8 cellular contexts compared by ENCODE assay signal in the genomic region with DNA sequence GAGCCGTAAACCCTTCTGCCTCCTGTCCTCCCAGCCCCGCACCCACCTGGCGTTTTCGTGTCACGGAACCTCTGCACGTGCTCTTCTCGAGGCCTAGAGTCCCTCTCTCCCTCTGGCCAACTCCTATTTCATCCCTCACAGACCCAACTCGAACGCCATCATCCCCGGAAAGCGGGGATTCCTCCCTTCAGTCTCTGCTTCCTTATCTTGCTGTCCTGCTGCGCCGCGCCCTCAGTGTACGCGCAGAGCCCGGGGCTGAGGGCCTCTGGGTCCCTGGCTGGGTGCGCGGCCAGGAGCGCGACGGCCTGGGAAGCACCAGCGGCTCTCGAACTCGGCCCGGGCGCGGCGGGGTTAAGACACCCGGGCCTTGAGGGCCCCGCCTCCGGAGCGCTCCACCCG. TPM values are rescaled to one million over a fixed set of nuclear protein-coding genes. Genes with fewer than 3 reads are reported as not detected.
DNase-seq lines count a peak whose midpoint lies in the region; ATAC-seq, FAIRE-seq and TF ChIP-seq lines count a peak whose summit lies in the region.

No MANE protein-coding gene starts in this region.

- WGBS in GM12878 (ENCODE audit: insufficient coverage, insufficient replicate concordance, low lambda C conversion rate, missing lambda C conversion rate) = 1% methylated on average over 23 of the region's 34 CpGs

- SMC1A ChIA-PET in GM12878 (lab: Charles Lee; ENCODE audit: uncharacterized antibody, unreplicated experiment) = interaction anchor here (0.8 to 3.2 kb wide), 14 partner anchors 14 to 371 kb away, joined by 3 to 11 read pairs (median 4); a partner anchor contains a TSS

- CTCF ChIA-PET in GM12878 (lab: Yijun Ruan, JAX) = interaction anchor here (1.0 to 8.3 kb wide), 12 partner anchors 12 to 476 kb away, joined by 3 to 154 read pairs (median 4); a partner anchor contains a TSS

- POLR2A ChIA-PET in GM12878 (lab: Charles Lee) = interaction anchor here (0.8 to 5.4 kb wide), 8 partner anchors 9 to 84 kb away, joined by 3 to 46 read pairs (median 6); a partner anchor contains a TSS

- H3K36me3 ChIP-seq in GM12878 (ENCODE audit: control insufficient read depth in 2 of 2, insufficient read depth in 2 of 2, low read length in 1 of 2) = peaks cover 7% of the 10 kb centered on the region in 2 experiments; a peak in 3 of 4 replicates

- ATAC-seq in GM21737 (IDR thresholded peaks at IDR 0.05; ENCODE audit: unreplicated experiment) = peak; percentile 42
- ATAC-seq in GM12878 = peak; percentile 72

- no peak for TF ChIP-seq CTCF in GM12878 (IDR thresholded peaks at IDR 0.05 in 2 of 3, conservative IDR thresholded peaks at IDR 0.05 in 1 of 3; ENCODE audit: control insufficient read depth in 2 of 3, extremely low read depth in 1 of 3, insufficient read depth in 1 of 3, low read depth in 3 of 3, low read length in 3 of 3)

- TF ChIP-seq RAD21 in Ishikawa (IDR thresholded peaks at IDR 0.05; ENCODE audit: low read depth) (no peak), GM12878 (IDR thresholded peaks at IDR 0.05; ENCODE audit: insufficient read depth, low read depth, low read length) (no peak)

- peaks cover 7% of the 10 kb centered on the region for H3K4me1 ChIP-seq in GM12878 (ENCODE audit: control insufficient read depth, insufficient read depth, low read length)

- no peaks in the 10 kb centered on the region for H4K20me1 ChIP-seq in GM12878 (ENCODE audit: control insufficient read depth, insufficient read depth)

- TF ChIP-seq POLR2A in GM12878 (IDR thresholded peaks at IDR 0.05; ENCODE audit: low read depth, low read length) = peak; percentile 94

- no peaks in the 10 kb centered on the region for H3K9me3 ChIP-seq in GM12878 (replicated peaks; ENCODE audit: control insufficient read depth, insufficient read depth, low read length)

- intact Hi-C loops in GM12878 (cut with micrococcal nuclease; ENCODE audit: unreplicated experiment) = loop anchor here (1.0 to 10.0 kb wide), 4 partner anchors 19 to 229 kb away; a partner anchor contains a TSS

- no peaks in the 10 kb centered on the region for H3K27me3 ChIP-seq in GM12878 (replicated peaks in 1 of 2; ENCODE audit: control insufficient read depth in 2 of 2, insufficient read depth in 2 of 2, low read length in 1 of 2)

- H3K9ac ChIP-seq in GM12878 (ENCODE audit: control insufficient read depth, insufficient read depth, low read length) = peak overlapping the region; percentile 88

- DNase-seq in activated CD4-positive, alpha-beta T cell treated with anti-CD3 and anti-CD28 coated beads for 4 hours = peak; percentile 81 to 87
- DNase-seq in activated CD4-positive, alpha-beta T cell treated with anti-CD3 and anti-CD28 coated beads for 1 hour = no peak
- DNase-seq in RKO (ENCODE audit: low spot score) (peak; percentile 85), GM12878 (ENCODE audit: low read depth, low spot score) (no peak), iPS-NIHi7 (ENCODE audit: extremely low spot score) (peak; percentile 74)

- BruUV-seq in GM12878 (replicated peaks; lab: Mats Ljungman, UMichigan) = no TSS peak

- peak overlapping the region; percentile 98 for H2AFZ ChIP-seq in GM12878 (ENCODE audit: control insufficient read depth, low read depth, low read length)

- H3K79me2 ChIP-seq in GM12878 (ENCODE audit: control insufficient read depth, insufficient read depth, low read length) = peaks cover 55% of the 10 kb centered on the region

- TF ChIP-seq EP300 in Ishikawa (IDR thresholded peaks at IDR 0.05; ENCODE audit: borderline replicate concordance) (no peak), GM12878 (IDR thresholded peaks at IDR 0.05; ENCODE audit: borderline replicate concordance in 1 of 2, control insufficient read depth in 1 of 2, low read depth in 2 of 2, low read length in 2 of 2) (0 out of 4 replicates have a peak, but pooled peaks of 1 of the 2 experiments have one; percentile 2)

- RAD21 ChIA-PET in GM12878 (lab: Charles Lee; ENCODE audit: unreplicated experiment) = interaction anchor here (1.0 to 4.3 kb wide), 11 partner anchors 20 to 364 kb away, joined by 3 to 45 read pairs (median 6); a partner anchor contains a TSS

- peak overlapping the region; percentile 99 for H3K4me2 ChIP-seq in GM12878 (ENCODE audit: control insufficient read depth, insufficient read depth)

- H3K4me3 ChIP-seq in GM12878 (peak overlapping the region; percentile 89), skin epidermis (peak overlapping the region; percentile 66 to 92 (median 85))

- FAIRE-seq in GM12878 (lab: Jason Lieb, UNC) = no peak

- in situ Hi-C loops in GM12878 (cut with MboI) = no loop called here

- H3K27ac ChIP-seq in GM12878 (ENCODE audit: control insufficient read depth, insufficient read depth) (peak overlapping the region; percentile 98), skin epidermis (peak overlapping the region; percentile 65 to 100 (median 98))

TF ChIP-seq in Ishikawa, 13 proteins besides CTCF, POLR2A, EP300 and RAD21 (continues in another document):
- TF ChIP-seq TEAD4 (IDR thresholded peaks at IDR 0.05) = no peak
- TF ChIP-seq FOXM1 (IDR thresholded peaks at IDR 0.05; ENCODE audit: borderline replicate concordance, low read depth) = no peak
- no peak for TF ChIP-seq CEBPB (IDR thresholded peaks at IDR 0.05)
- no peak for TF ChIP-seq CREB1 (IDR thresholded peaks at IDR 0.05; ENCODE audit: low read depth)
- no peak for TF ChIP-seq YY1 (IDR thresholded peaks at IDR 0.05; ENCODE audit: low read depth)
- TF ChIP-seq EGR1 (IDR thresholded peaks at IDR 0.05) = no peak
- peak; percentile 64; the same call in 1 of the 2 replicates for TF ChIP-seq TAF1 (IDR thresholded peaks at IDR 0.05; ENCODE audit: low read depth)
- TF ChIP-seq TCF12 (IDR thresholded peaks at IDR 0.05; ENCODE audit: low read depth) = no peak; the same call in 1 of the 2 replicates
- no peak for TF ChIP-seq NFIC (IDR thresholded peaks at IDR 0.05)
- TF ChIP-seq, protein P1, sequence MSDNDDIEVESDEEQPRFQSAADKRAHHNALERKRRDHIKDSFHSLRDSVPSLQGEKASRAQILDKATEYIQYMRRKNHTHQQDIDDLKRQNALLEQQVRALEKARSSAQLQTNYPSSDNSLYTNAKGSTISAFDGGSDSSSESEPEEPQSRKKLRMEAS (IDR thresholded peaks at IDR 0.05) = peak; percentile 98

TF ChIP-seq in GM12878, 131 proteins besides CTCF, POLR2A, EP300 and RAD21 (continues in another document):
- TF ChIP-seq NBN (IDR thresholded peaks at IDR 0.05) = peak; percentile 26; the same call in 1 of the 2 replicates
- TF ChIP-seq SMC3 (IDR thresholded peaks at IDR 0.05; ENCODE audit: borderline replicate concordance, low read length) = peak; percentile 12; the same call in 1 of the 2 replicates
- TF ChIP-seq SREBF2 (IDR thresholded peaks at IDR 0.05; ENCODE audit: low read length) = no peak; the same call in 1 of the 2 replicates
- peak; percentile 81 for TF ChIP-seq HDAC6 (IDR thresholded peaks at IDR 0.05; ENCODE audit: unreplicated experiment)
- TF ChIP-seq SUZ12 (IDR thresholded peaks at IDR 0.05; ENCODE audit: unreplicated experiment) = no peak
- peak; percentile 83 for TF ChIP-seq BACH1 (IDR thresholded peaks at IDR 0.05; ENCODE audit: borderline replicate concordance)
- TF ChIP-seq RCOR1 (conservative IDR thresholded peaks at IDR 0.05; ENCODE audit: low read depth, low read length) = peak; percentile 83; the same call in 1 of the 2 replicates

RNA-seq across cellular contexts. Expression of a gene that starts 0.5 kb away (rescaled TPM):
- total RNA-seq in GM12878 (2013; cell fraction: nucleolus; rRNA removed) = 378 and 421 TPM in 2 replicates
- total RNA-seq in GM12878 (2014; rRNA removed) (28.2 and 34.1 TPM in 2 replicates), GM12878 (2014; rRNA removed; fragmentation: Illumina TruSeq; extraction: Trizol) (21.5 and 24.5 TPM in 2 replicates), GM12878 (2021) (39.8 and 46.4 TPM in 2 replicates)
- 25.1 TPM for polyA plus RNA-seq in GM12878 (2011; ENCODE audit: low read depth)
- polyA plus RNA-seq in GM12878 (2011; rRNA removed) (49.5 and 67.7 TPM in 2 replicates), GM12878 (2014; fragmentation: Illumina TruSeq; extraction: Trizol) (35.6 and 39.8 TPM in 2 replicates), GM12878 (2014; fragmentation: Nextera tagmentation; extraction: Ambion mirVana) (1 to 10 TPM; 1.9 to 5.3 TPM), GM12878 (2014; rRNA removed) (65.4 and 67.6 TPM in 2 replicates), GM12878 (2016; fragmentation: Nextera tagmentation; extraction: Ambion mirVana) (10 to 100 TPM; 25.9 to 32.6 TPM)
- 48.3 and 70.9 TPM in 2 replicates for polyA plus RNA-seq in GM12878 (2011; cell fraction: cytosol; rRNA removed)
- polyA plus RNA-seq in GM12878 (2011; cell fraction: nucleus; rRNA removed) = 785 and 840 TPM in 2 replicates
- polyA plus RNA-seq in GM12878 (2012) = 49.9 and 64.4 TPM in 2 replicates
- 43.8 and 50.3 TPM in 2 replicates for polyA minus RNA-seq in GM12878 (2011; rRNA and poly(A)+ RNA removed)
- polyA minus RNA-seq in GM12878 (2011; cell fraction: cytosol; rRNA and poly(A)+ RNA removed) = 14.1 and 20.2 TPM in 2 replicates
- 92.6 and 143 TPM in 2 replicates for polyA minus RNA-seq in GM12878 (2011; cell fraction: nucleus; rRNA and poly(A)+ RNA removed)

RNA-seq across cellular contexts. Expression of a gene that starts 19.9 kb away (rescaled TPM):
- 13.8 and 14.9 TPM in 2 replicates for total RNA-seq in GM12878 (2013; cell fraction: nucleolus; rRNA removed)
- total RNA-seq in GM12878 (2014; rRNA removed) (29.0 and 29.3 TPM in 2 replicates), GM12878 (2014; rRNA removed; fragmentation: Illumina TruSeq; extraction: Trizol) (21.7 and 22.2 TPM in 2 replicates), GM12878 (2021) (24.0 and 29.8 TPM in 2 replicates)
- polyA plus RNA-seq in GM12878 (2011; ENCODE audit: low read depth) = 5.4 TPM
- polyA plus RNA-seq in GM12878 (2011; rRNA removed) (28.0 and 43.2 TPM in 2 replicates), GM12878 (2014; fragmentation: Illumina TruSeq; extraction: Trizol) (23.7 and 24.4 TPM in 2 replicates), GM12878 (2014; fragmentation: Nextera tagmentation; extraction: Ambion mirVana) (under 1 TPM; 0.15 to 0.21 TPM), GM12878 (2014; rRNA removed) (27.8 and 36.3 TPM in 2 replicates), GM12878 (2016; fragmentation: Nextera tagmentation; extraction: Ambion mirVana) (10 to 100 TPM; 10.3 to 11.4 TPM)
- polyA plus RNA-seq in GM12878 (2011; cell fraction: cytosol; rRNA removed) = 50.3 and 60.8 TPM in 2 replicates
- 34.3 and 35.5 TPM in 2 replicates for polyA plus RNA-seq in GM12878 (2011; cell fraction: nucleus; rRNA removed)
- polyA plus RNA-seq in GM12878 (2012) = 18.6 and 21.8 TPM in 2 replicates
- 39.7 and 55.9 TPM in 2 replicates for polyA minus RNA-seq in GM12878 (2011; rRNA and poly(A)+ RNA removed)
- polyA minus RNA-seq in GM12878 (2011; cell fraction: cytosol; rRNA and poly(A)+ RNA removed) = 10.6 and 11.8 TPM in 2 replicates
- 11.7 and 14.1 TPM in 2 replicates for polyA minus RNA-seq in GM12878 (2011; cell fraction: nucleus; rRNA and poly(A)+ RNA removed)

Comparison
In these comparisons a context has a peak if more than half of its experiments do, and no peak if none do; other contexts are left out.
1. DNase-seq: peak in activated CD4-positive, alpha-beta T cell treated with anti-CD3 and anti-CD28 coated beads for 4 hours (2 of 2), RKO (single experiment) and iPS-NIHi7 (single experiment); none in activated CD4-positive, alpha-beta T cell treated with anti-CD3 and anti-CD28 coated beads for 1 hour (single experiment) and GM12878 (single experiment).